25 cellular contexts compared by ENCODE assay signal in genomic region chr20:48502758-48503157, GRCh38.
DNase-seq lines count a peak whose midpoint lies in the region; ATAC-seq, FAIRE-seq and TF ChIP-seq lines count a peak whose summit lies in the region.
"Had no signal": no experiment of that assay in that cellular context is flagged by ENCODE, and none has a peak within 500 bp of the region (broad histone marks: within the 10 kb centered on the region; RNA-seq: fewer than 3 reads in every experiment).

No MANE protein-coding gene starts in this region.

- no peak overlapping the region for H2AFZ ChIP-seq in HepG2 (ENCODE audit: low read length)

- no peaks in the 10 kb centered on the region for H3K79me2 ChIP-seq in HepG2 (ENCODE audit: insufficient read depth, low read length)

- no peak for FAIRE-seq in HepG2 (lab: Jason Lieb, UNC)
- FAIRE-seq: A204.1, GM12878, GM12892, GM18507 had no signal

- TF ChIP-seq POLR2A in HepG2 (IDR thresholded peaks at IDR 0.05; ENCODE audit: insufficient read depth in 1 of 2, low read depth in 2 of 2, low read length in 2 of 2) = no peak
- no peak for TF ChIP-seq POLR2A in right lobe of liver (IDR thresholded peaks at IDR 0.05)

- no peak for TF ChIP-seq EP300 in HepG2 (IDR thresholded peaks at IDR 0.05; ENCODE audit: low read depth in 2 of 2, low read length in 2 of 2)
- TF ChIP-seq EP300 in HepG2 (CRISPR knock-in tag; IDR thresholded peaks at IDR 0.05; ENCODE audit: borderline replicate concordance) = no peak

- no peak overlapping the region for H3K4me2 ChIP-seq in HepG2 (ENCODE audit: low read depth, low read length)
- H3K4me2 ChIP-seq: BLaER1 had no signal

- no peak overlapping the region for H3K9ac ChIP-seq in HepG2 (ENCODE audit: insufficient read depth, low read depth, low read length)
- H3K9ac ChIP-seq: BLaER1 had no signal

- H3K27me3 ChIP-seq in HepG2 (ENCODE audit: control insufficient read depth in 1 of 2, insufficient read depth in 2 of 2, low read length in 2 of 2) (peaks cover 21 to 47% of the 10 kb centered on the region in 2 experiments), right lobe of liver (no peaks in the 10 kb centered on the region), RWPE2 (ENCODE audit: insufficient read depth, poor library complexity, severe bottlenecking) (peaks cover 41% of the 10 kb centered on the region)
- H3K27me3 ChIP-seq: BLaER1 had no signal

- no peak overlapping the region for H3K4me3 ChIP-seq in HepG2 (replicated peaks in 1 of 3; ENCODE audit: insufficient read depth in 1 of 3, low read depth in 2 of 3, low read length in 3 of 3)
- no peak overlapping the region for H3K4me3 ChIP-seq in right lobe of liver
- H3K4me3 ChIP-seq in RWPE2 (ENCODE audit: severe bottlenecking) = no peak overlapping the region
- H3K4me3 ChIP-seq: BLaER1, GM12878 had no signal

- H3K4me1 ChIP-seq in HepG2 (ENCODE audit: insufficient read depth, low read length) (no peaks in the 10 kb centered on the region), right lobe of liver (no peaks in the 10 kb centered on the region), RWPE2 (ENCODE audit: insufficient read depth, poor library complexity, severe bottlenecking) (no peaks in the 10 kb centered on the region)
- H3K4me1 ChIP-seq: BE2C had no signal

- POLR2A ChIA-PET in HepG2 (lab: Yijun Ruan, JAX) = no interaction called here

- H3K27ac ChIP-seq in HepG2 (ENCODE audit: extremely low read length, insufficient read depth, low read length) (no peak overlapping the region), right lobe of liver (no peak overlapping the region), RWPE2 (ENCODE audit: poor library complexity, severe bottlenecking) (no peak overlapping the region)
- H3K27ac ChIP-seq: BLaER1 had no signal

- TF ChIP-seq CTCF in HepG2 (CRISPR knock-in tag; IDR thresholded peaks at IDR 0.05) = no peak
- TF ChIP-seq CTCF in right lobe of liver (IDR thresholded peaks at IDR 0.05) = no peak
- no peak for TF ChIP-seq CTCF in RWPE2 (IDR thresholded peaks at IDR 0.05; ENCODE audit: poor library complexity, severe bottlenecking)

- WGBS in HepG2 (ENCODE audit: low lambda C conversion rate) = 3% methylated on average over 9 of the region's 9 CpGs
- WGBS in right lobe of liver (ENCODE audit: insufficient coverage, low coverage, low lambda C conversion rate, missing lambda C conversion rate) = 66% methylated on average over 7 of the region's 9 CpGs

- CTCF ChIA-PET in HepG2 (lab: Yijun Ruan, JAX; ENCODE audit: low intra/inter-chr PET ratio, low total read pairs) = no interaction called here

- H3K36me3 ChIP-seq in HepG2 (replicated peaks in 1 of 2; ENCODE audit: control insufficient read depth in 1 of 2, insufficient read depth in 2 of 2, low read length in 2 of 2) = no peaks in the 10 kb centered on the region
- H3K36me3 ChIP-seq in right lobe of liver = no peaks in the 10 kb centered on the region
- H3K36me3 ChIP-seq in RWPE2 (ENCODE audit: low read depth) = no peaks in the 10 kb centered on the region
- H3K36me3 ChIP-seq: BE2C, BLaER1 had no signal

- no peak for TF ChIP-seq RAD21 in HepG2 (CRISPR knock-in tag; IDR thresholded peaks at IDR 0.05)

- ATAC-seq in HepG2 (peak; percentile 30; the same call in 1 of the 3 replicates), right lobe of liver (no peak), RWPE2 (ENCODE audit: low read depth) (0 out of 3 replicates have a peak, but pooled peaks have one; percentile 21)
- ATAC-seq: GM12878 had no signal

- no peaks in the 10 kb centered on the region; the same call in 1 of the 2 replicates for H4K20me1 ChIP-seq in HepG2 (ENCODE audit: insufficient read depth, low read length)
- H4K20me1 ChIP-seq: BLaER1 had no signal

- in situ Hi-C loops in HepG2 (cut with HindIII; ENCODE audit: extremely low pct_ligation_motif_present, low pct_unique_long_range_greater_than_20kb) = no loop called here

- H3K9me3 ChIP-seq in HepG2 (ENCODE audit: low read length) = no peaks in the 10 kb centered on the region
- H3K9me3 ChIP-seq in right lobe of liver = no peaks in the 10 kb centered on the region
- H3K9me3 ChIP-seq in RWPE2 (ENCODE audit: severe bottlenecking) = no peaks in the 10 kb centered on the region
- H3K9me3 ChIP-seq: BE2C had no signal

- no TSS peak for BruUV-seq in HepG2 (replicated peaks; lab: Mats Ljungman, UMichigan)

- intact Hi-C loops in HepG2 (cut with micrococcal nuclease; ENCODE audit: unreplicated experiment) (no loop called here), right lobe of liver (cut with DNase I) (no loop called here)

- DNase-seq in HepG2 (ENCODE audit: low spot score) (no peak), right lobe of liver (no peak), RWPE2 (ENCODE audit: low spot score) (no peak), dermis blood vessel endothelial cell (no peak), HT-29 (ENCODE audit: low spot score) (no peak)
- DNase-seq: 8988T; ACHN; BE2C; C1 segment of cervical spinal cord; CD4-positive, alpha-beta memory T cell; CD4-positive, CD25-positive, alpha-beta regulatory T cell; CD8-positive, alpha-beta memory T cell; COR-L47; DMS 273 treated with DMSO at 0.1 percent for 48 hours; DMS153; DMS53; DMS79; DND-41; EL; GDM1 had no signal

TF ChIP-seq in HepG2, 621 proteins besides CTCF, POLR2A, EP300 and RAD21:
- no peak for TF ChIP-seq ZNF280B (CRISPR knock-in tag; IDR thresholded peaks at IDR 0.05; ENCODE audit: borderline replicate concordance)
- TF ChIP-seq ZNF205 (CRISPR knock-in tag; IDR thresholded peaks at IDR 0.05) = no peak
- no peak for TF ChIP-seq CBFB (CRISPR knock-in tag; IDR thresholded peaks at IDR 0.05)
- no peak for TF ChIP-seq EEA1 (CRISPR knock-in tag; IDR thresholded peaks at IDR 0.05; ENCODE audit: borderline replicate concordance)
- TF ChIP-seq ZNF17 (CRISPR knock-in tag; IDR thresholded peaks at IDR 0.05) = no peak
- no peak for TF ChIP-seq MYPOP (CRISPR knock-in tag; IDR thresholded peaks at IDR 0.05)
- TF ChIP-seq GRHL1 (CRISPR knock-in tag; conservative IDR thresholded peaks at IDR 0.05) = no peak
- no peak for TF ChIP-seq HMG20A (CRISPR knock-in tag; IDR thresholded peaks at IDR 0.05; ENCODE audit: borderline replicate concordance)
- TF ChIP-seq HNRNPUL1 (IDR thresholded peaks at IDR 0.05; ENCODE audit: low read depth, low read length) = no peak
- no peak for TF ChIP-seq NFYB (CRISPR knock-in tag; IDR thresholded peaks at IDR 0.05)
- TF ChIP-seq ZFP36L2 (CRISPR knock-in tag; IDR thresholded peaks at IDR 0.05) = no peak
- no peak for TF ChIP-seq ARNT2 (CRISPR knock-in tag; IDR thresholded peaks at IDR 0.05; ENCODE audit: low read depth)
- TF ChIP-seq NFE2L2 (IDR thresholded peaks at IDR 0.05; ENCODE audit: low read length) = no peak
- TF ChIP-seq JUN (CRISPR knock-in tag; IDR thresholded peaks at IDR 0.05) = no peak

Comparison
In these comparisons a context has a peak if more than half of its experiments do, and no peak if none do; other contexts are left out.
1. ATAC-seq: peak in HepG2 (single experiment) and RWPE2 (single experiment); none in right lobe of liver (0 of 4).